Comparison of ENCODE assay signal across 8 cellular contexts in the genomic region with DNA sequence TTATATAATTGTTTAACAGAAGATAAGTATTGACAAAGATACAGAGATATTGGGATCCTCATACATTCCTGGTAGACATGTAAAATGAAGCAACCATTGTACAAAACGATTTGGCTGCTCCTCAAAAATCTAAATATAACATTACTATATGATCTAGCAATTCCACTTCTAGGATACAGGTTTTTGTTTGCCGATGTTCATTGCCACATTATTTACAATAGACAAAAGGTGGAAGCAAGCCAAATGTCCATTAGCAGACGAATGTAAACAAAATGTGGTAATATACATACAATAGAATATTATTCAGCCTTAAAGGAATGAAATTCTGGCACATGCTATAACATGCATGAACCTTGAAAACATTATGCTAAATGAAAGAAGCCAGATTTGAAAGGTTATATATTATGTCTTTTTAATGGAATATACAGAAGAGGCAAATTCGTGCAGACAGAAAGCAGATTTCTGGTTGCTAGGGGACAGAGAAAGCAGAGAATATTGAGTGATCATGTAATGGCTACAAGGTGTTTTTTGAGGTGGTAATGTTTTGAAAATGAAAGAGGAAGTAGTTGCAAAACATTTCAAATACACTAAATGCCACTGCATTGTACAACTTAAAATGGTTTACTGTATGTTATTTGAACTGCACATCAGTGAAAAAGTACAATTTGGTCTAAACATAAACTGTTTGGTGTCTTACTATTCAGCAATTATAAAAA. TPM values are rescaled to one million over a fixed set of nuclear protein-coding genes. Genes with fewer than 3 reads are reported as not detected.
DNase-seq lines count a peak whose midpoint lies in the region; ATAC-seq and TF ChIP-seq lines count a peak whose summit lies in the region.

No MANE protein-coding gene starts in this region.

- peak; percentile 37 for DNase-seq in DMS79 treated with DMSO at 0.1 percent for 48 hours (lab: John Stamatoyannopoulos, UW)
- no peak for DNase-seq in DMS79 (lab: John Stamatoyannopoulos, UW)
- peak; percentile 43 for DNase-seq in NB4 (ENCODE audit: low read depth)
- DNase-seq in germinal center (ENCODE audit: low spot score): peak; percentile 38
- DNase-seq in foreskin melanocyte: no peak
- no peak for DNase-seq in omental fat pad (ENCODE audit: low spot score)
- no peak for DNase-seq in activated T-cell treated with anti-CD3 and anti-CD28 coated beads for 4 hours

- TF ChIP-seq CTCF in NB4 (IDR thresholded peaks at IDR 0.05; ENCODE audit: low read depth, low read length) (no peak), omental fat pad (IDR thresholded peaks at IDR 0.05) (no peak)

- no peak for TF ChIP-seq POLR2A in NB4 (IDR thresholded peaks at IDR 0.05; ENCODE audit: extremely low read depth, insufficient read length)

- no peak overlapping the region for H3K4me3 ChIP-seq in NB4 (ENCODE audit: low read depth, low read length)

- ATAC-seq in HG02678 (IDR thresholded peaks at IDR 0.05; ENCODE audit: unreplicated experiment) (peak; percentile 94), omental fat pad (ENCODE audit: low FRiP score) (no peak)

RNA-seq across cellular contexts. Expression of gene POLR1F, which starts 44.9 kb away (rescaled TPM):
- total RNA-seq in omental fat pad: 10 to 100 TPM in 3 of 4 donors, 1 to 10 TPM in 1; 9.6 to 28.5 (median 11.9) TPM

Comparison
In these comparisons a context has a peak if more than half of its experiments do, and no peak if none do; other contexts are left out.
1. DNase-seq: peak in DMS79 treated with DMSO at 0.1 percent for 48 hours (single experiment), NB4 (single experiment) and germinal center (single experiment); none in DMS79 (single experiment), foreskin melanocyte (single experiment), omental fat pad (single experiment) and activated T-cell treated with anti-CD3 and anti-CD28 coated beads for 4 hours (single experiment).